In the genomic region with DNA sequence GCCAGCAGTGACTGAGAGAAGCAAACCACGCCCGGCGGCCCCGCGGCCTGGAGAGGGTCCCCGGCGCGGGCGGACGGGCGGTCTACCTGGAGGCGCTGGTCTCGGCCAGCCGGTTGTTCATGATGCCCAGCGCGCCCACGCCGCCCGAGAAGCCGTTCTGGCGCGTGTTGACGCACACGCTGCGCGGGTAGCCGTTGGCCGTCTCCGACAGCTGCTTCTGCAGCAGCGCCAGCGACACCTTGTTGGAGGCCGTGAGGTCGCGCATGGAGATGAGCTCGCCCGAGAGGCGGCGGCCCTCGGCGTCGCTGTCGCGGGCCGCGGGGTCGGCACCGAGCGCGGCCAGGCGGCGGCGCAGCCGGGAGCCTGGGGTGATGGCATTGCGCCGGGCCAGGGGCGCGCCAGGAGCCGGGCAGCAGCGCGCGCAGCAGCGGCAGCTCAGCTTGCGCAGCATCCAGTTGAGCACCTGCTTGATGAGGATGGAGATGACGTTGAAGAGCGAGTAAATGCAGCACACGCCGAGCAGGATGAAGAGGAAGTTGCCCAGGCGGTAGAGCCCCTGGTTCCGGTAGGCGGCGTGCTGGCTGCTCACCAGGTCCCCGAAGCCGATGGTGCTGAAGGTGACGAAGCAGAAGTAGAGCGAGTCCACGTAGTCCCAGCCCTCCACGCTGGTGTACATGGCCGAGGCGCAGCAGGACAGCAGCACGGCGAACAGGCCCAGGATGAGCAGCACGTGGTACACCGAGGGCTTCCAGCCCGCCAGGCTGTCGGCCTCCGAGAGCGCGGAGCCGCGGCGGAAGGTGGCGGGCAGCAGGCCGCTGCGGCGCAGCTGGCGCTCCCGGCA, we compare ENCODE assay signal across 1 cellular context.
TF ChIP-seq lines count a peak whose summit lies in the region.

No MANE protein-coding gene starts in this region.

TF ChIP-seq in GM12878, 131 proteins besides CTCF, POLR2A, EP300 and RAD21 (continued from another document and continues in another):
- TF ChIP-seq, protein P1, sequence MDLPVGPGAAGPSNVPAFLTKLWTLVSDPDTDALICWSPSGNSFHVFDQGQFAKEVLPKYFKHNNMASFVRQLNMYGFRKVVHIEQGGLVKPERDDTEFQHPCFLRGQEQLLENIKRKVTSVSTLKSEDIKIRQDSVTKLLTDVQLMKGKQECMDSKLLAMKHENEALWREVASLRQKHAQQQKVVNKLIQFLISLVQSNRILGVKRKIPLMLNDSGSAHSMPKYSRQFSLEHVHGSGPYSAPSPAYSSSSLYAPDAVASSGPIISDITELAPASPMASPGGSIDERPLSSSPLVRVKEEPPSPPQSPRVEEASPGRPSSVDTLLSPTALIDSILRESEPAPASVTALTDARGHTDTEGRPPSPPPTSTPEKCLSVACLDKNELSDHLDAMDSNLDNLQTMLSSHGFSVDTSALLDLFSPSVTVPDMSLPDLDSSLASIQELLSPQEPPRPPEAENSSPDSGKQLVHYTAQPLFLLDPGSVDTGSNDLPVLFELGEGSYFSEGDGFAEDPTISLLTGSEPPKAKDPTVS (IDR thresholded peaks at IDR 0.05; ENCODE audit: low read depth, low read length): no peak
- TF ChIP-seq, protein P2, sequence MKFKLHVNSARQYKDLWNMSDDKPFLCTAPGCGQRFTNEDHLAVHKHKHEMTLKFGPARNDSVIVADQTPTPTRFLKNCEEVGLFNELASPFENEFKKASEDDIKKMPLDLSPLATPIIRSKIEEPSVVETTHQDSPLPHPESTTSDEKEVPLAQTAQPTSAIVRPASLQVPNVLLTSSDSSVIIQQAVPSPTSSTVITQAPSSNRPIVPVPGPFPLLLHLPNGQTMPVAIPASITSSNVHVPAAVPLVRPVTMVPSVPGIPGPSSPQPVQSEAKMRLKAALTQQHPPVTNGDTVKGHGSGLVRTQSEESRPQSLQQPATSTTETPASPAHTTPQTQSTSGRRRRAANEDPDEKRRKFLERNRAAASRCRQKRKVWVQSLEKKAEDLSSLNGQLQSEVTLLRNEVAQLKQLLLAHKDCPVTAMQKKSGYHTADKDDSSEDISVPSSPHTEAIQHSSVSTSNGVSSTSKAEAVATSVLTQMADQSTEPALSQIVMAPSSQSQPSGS (IDR thresholded peaks at IDR 0.05; ENCODE audit: low read length): no peak
- TF ChIP-seq JUNB (IDR thresholded peaks at IDR 0.05) (no peak), MTA2 (IDR thresholded peaks at IDR 0.05; ENCODE audit: low read depth) (no peak), ZZZ3 (IDR thresholded peaks at IDR 0.05; ENCODE audit: control insufficient read depth, insufficient read length, low read depth) (no peak), CEBPB (IDR thresholded peaks at IDR 0.05; ENCODE audit: borderline replicate concordance in 1 of 2, low read depth in 2 of 2, low read length in 2 of 2) (no peak), YBX1 (IDR thresholded peaks at IDR 0.05) (no peak), IKZF1 (conservative IDR thresholded peaks at IDR 0.05) (peak; percentile 64), PAX8 (IDR thresholded peaks at IDR 0.05) (no peak), ESRRA (IDR thresholded peaks at IDR 0.05; ENCODE audit: low read length) (no peak), CHD4 (IDR thresholded peaks at IDR 0.05) (no peak), ETV6 (conservative IDR thresholded peaks at IDR 0.05 in 1 of 2, IDR thresholded peaks at IDR 0.05 in 1 of 2; ENCODE audit: borderline replicate concordance in 1 of 2, low read depth in 1 of 2) (no peak), SMC3 (IDR thresholded peaks at IDR 0.05; ENCODE audit: borderline replicate concordance, low read length) (peak; percentile 22; the same call in 1 of the 2 replicates), SPI1 (IDR thresholded peaks at IDR 0.05; ENCODE audit: borderline replicate concordance, insufficient read depth, low read depth, low read length) (no peak), STAT1 (conservative IDR thresholded peaks at IDR 0.05) (no peak), SMAD1 (IDR thresholded peaks at IDR 0.05; ENCODE audit: low read depth, partially characterized antibody) (no peak), TCF3 (IDR thresholded peaks at IDR 0.05; ENCODE audit: borderline replicate concordance, insufficient read depth, low read depth, low read length) (0 out of 2 replicates have a peak, but pooled peaks have one; percentile 16), PAX5 (IDR thresholded peaks at IDR 0.05; ENCODE audit: borderline replicate concordance, low read depth, low read length) (no peak; the same call in 1 of the 2 replicates), YY1 (IDR thresholded peaks at IDR 0.05; ENCODE audit: low read depth, low read length) (0 out of 2 replicates have a peak, but pooled peaks have one; percentile 13), BACH1 (IDR thresholded peaks at IDR 0.05; ENCODE audit: borderline replicate concordance) (peak; percentile 46; the same call in 1 of the 2 replicates), SRF (IDR thresholded peaks at IDR 0.05; ENCODE audit: low read depth in 2 of 2, low read length in 2 of 2) (no peak), ASH2L (IDR thresholded peaks at IDR 0.05; ENCODE audit: borderline replicate concordance, low read depth) (no peak), SUPT20H (IDR thresholded peaks at IDR 0.05; ENCODE audit: borderline replicate concordance, control insufficient read depth, low read depth, low read length) (no peak), MTA3 (IDR thresholded peaks at IDR 0.05; ENCODE audit: borderline replicate concordance, low read length) (no peak), MXI1 (IDR thresholded peaks at IDR 0.05; ENCODE audit: low read depth, low read length) (no peak; the same call in 1 of the 2 replicates), CBX5 (IDR thresholded peaks at IDR 0.05; ENCODE audit: low read depth) (no peak), RUNX3 (IDR thresholded peaks at IDR 0.05; ENCODE audit: low read length) (no peak), HDAC6 (IDR thresholded peaks at IDR 0.05; ENCODE audit: unreplicated experiment) (peak; percentile 99), POLR2AphosphoS2 (IDR thresholded peaks at IDR 0.05; ENCODE audit: low read depth, low read length) (no peak), BCL11A (IDR thresholded peaks at IDR 0.05; ENCODE audit: low read depth, low read length) (no peak), LARP7 (IDR thresholded peaks at IDR 0.05) (peak; percentile 68; the same call in 1 of the 2 replicates), NBN (IDR thresholded peaks at IDR 0.05) (no peak), ZNF217 (IDR thresholded peaks at IDR 0.05) (no peak)
- TF ChIP-seq, protein P3, sequence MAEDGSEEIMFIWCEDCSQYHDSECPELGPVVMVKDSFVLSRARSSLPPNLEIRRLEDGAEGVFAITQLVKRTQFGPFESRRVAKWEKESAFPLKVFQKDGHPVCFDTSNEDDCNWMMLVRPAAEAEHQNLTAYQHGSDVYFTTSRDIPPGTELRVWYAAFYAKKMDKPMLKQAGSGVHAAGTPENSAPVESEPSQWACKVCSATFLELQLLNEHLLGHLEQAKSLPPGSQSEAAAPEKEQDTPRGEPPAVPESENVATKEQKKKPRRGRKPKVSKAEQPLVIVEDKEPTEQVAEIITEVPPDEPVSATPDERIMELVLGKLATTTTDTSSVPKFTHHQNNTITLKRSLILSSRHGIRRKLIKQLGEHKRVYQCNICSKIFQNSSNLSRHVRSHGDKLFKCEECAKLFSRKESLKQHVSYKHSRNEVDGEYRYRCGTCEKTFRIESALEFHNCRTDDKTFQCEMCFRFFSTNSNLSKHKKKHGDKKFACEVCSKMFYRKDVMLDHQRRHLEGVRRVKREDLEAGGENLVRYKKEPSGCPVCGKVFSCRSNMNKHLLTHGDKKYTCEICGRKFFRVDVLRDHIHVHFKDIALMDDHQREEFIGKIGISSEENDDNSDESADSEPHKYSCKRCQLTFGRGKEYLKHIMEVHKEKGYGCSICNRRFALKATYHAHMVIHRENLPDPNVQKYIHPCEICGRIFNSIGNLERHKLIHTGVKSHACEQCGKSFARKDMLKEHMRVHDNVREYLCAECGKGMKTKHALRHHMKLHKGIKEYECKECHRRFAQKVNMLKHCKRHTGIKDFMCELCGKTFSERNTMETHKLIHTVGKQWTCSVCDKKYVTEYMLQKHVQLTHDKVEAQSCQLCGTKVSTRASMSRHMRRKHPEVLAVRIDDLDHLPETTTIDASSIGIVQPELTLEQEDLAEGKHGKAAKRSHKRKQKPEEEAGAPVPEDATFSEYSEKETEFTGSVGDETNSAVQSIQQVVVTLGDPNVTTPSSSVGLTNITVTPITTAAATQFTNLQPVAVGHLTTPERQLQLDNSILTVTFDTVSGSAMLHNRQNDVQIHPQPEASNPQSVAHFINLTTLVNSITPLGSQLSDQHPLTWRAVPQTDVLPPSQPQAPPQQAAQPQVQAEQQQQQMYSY (CRISPR knock-in tag; IDR thresholded peaks at IDR 0.05): no peak
- TF ChIP-seq, protein P4, sequence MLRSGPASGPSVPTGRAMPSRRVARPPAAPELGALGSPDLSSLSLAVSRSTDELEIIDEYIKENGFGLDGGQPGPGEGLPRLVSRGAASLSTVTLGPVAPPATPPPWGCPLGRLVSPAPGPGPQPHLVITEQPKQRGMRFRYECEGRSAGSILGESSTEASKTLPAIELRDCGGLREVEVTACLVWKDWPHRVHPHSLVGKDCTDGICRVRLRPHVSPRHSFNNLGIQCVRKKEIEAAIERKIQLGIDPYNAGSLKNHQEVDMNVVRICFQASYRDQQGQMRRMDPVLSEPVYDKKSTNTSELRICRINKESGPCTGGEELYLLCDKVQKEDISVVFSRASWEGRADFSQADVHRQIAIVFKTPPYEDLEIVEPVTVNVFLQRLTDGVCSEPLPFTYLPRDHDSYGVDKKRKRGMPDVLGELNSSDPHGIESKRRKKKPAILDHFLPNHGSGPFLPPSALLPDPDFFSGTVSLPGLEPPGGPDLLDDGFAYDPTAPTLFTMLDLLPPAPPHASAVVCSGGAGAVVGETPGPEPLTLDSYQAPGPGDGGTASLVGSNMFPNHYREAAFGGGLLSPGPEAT (IDR thresholded peaks at IDR 0.05; ENCODE audit: low read depth): no peak
- TF ChIP-seq, protein P5, sequence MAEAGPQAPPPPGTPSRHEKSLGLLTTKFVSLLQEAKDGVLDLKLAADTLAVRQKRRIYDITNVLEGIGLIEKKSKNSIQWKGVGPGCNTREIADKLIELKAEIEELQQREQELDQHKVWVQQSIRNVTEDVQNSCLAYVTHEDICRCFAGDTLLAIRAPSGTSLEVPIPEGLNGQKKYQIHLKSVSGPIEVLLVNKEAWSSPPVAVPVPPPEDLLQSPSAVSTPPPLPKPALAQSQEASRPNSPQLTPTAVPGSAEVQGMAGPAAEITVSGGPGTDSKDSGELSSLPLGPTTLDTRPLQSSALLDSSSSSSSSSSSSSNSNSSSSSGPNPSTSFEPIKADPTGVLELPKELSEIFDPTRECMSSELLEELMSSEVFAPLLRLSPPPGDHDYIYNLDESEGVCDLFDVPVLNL (IDR thresholded peaks at IDR 0.05; ENCODE audit: low read depth, low read length): no peak
- TF ChIP-seq, protein P6, sequence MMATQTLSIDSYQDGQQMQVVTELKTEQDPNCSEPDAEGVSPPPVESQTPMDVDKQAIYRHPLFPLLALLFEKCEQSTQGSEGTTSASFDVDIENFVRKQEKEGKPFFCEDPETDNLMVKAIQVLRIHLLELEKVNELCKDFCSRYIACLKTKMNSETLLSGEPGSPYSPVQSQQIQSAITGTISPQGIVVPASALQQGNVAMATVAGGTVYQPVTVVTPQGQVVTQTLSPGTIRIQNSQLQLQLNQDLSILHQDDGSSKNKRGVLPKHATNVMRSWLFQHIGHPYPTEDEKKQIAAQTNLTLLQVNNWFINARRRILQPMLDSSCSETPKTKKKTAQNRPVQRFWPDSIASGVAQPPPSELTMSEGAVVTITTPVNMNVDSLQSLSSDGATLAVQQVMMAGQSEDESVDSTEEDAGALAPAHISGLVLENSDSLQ (IDR thresholded peaks at IDR 0.05): no peak
- TF ChIP-seq, protein P7, sequence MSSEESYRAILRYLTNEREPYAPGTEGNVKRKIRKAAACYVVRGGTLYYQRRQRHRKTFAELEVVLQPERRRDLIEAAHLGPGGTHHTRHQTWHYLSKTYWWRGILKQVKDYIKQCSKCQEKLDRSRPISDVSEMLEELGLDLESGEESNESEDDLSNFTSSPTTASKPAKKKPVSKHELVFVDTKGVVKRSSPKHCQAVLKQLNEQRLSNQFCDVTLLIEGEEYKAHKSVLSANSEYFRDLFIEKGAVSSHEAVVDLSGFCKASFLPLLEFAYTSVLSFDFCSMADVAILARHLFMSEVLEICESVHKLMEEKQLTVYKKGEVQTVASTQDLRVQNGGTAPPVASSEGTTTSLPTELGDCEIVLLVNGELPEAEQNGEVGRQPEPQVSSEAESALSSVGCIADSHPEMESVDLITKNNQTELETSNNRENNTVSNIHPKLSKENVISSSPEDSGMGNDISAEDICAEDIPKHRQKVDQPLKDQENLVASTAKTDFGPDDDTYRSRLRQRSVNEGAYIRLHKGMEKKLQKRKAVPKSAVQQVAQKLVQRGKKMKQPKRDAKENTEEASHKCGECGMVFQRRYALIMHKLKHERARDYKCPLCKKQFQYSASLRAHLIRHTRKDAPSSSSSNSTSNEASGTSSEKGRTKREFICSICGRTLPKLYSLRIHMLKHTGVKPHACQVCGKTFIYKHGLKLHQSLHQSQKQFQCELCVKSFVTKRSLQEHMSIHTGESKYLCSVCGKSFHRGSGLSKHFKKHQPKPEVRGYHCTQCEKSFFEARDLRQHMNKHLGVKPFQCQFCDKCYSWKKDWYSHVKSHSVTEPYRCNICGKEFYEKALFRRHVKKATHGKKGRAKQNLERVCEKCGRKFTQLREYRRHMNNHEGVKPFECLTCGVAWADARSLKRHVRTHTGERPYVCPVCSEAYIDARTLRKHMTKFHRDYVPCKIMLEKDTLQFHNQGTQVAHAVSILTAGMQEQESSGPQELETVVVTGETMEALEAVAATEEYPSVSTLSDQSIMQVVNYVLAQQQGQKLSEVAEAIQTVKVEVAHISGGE (CRISPR knock-in tag; IDR thresholded peaks at IDR 0.05): no peak
- TF ChIP-seq, protein P8, sequence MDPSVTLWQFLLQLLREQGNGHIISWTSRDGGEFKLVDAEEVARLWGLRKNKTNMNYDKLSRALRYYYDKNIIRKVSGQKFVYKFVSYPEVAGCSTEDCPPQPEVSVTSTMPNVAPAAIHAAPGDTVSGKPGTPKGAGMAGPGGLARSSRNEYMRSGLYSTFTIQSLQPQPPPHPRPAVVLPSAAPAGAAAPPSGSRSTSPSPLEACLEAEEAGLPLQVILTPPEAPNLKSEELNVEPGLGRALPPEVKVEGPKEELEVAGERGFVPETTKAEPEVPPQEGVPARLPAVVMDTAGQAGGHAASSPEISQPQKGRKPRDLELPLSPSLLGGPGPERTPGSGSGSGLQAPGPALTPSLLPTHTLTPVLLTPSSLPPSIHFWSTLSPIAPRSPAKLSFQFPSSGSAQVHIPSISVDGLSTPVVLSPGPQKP (IDR thresholded peaks at IDR 0.05; ENCODE audit: low read depth, low read length): no peak
- TF ChIP-seq, protein P9, sequence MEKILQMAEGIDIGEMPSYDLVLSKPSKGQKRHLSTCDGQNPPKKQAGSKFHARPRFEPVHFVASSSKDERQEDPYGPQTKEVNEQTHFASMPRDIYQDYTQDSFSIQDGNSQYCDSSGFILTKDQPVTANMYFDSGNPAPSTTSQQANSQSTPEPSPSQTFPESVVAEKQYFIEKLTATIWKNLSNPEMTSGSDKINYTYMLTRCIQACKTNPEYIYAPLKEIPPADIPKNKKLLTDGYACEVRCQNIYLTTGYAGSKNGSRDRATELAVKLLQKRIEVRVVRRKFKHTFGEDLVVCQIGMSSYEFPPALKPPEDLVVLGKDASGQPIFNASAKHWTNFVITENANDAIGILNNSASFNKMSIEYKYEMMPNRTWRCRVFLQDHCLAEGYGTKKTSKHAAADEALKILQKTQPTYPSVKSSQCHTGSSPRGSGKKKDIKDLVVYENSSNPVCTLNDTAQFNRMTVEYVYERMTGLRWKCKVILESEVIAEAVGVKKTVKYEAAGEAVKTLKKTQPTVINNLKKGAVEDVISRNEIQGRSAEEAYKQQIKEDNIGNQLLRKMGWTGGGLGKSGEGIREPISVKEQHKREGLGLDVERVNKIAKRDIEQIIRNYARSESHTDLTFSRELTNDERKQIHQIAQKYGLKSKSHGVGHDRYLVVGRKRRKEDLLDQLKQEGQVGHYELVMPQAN (conservative IDR thresholded peaks at IDR 0.05): no peak
